15 cellular contexts compared by ENCODE assay signal in genomic region chr18:38884050-38884449, GRCh38.
"Had no signal": no experiment of that assay in that cellular context is flagged by ENCODE, and none has a peak within 500 bp of the region (broad histone marks: within the 10 kb centered on the region; RNA-seq: fewer than 3 reads in every experiment).

No MANE protein-coding gene starts in this region.

- H3K4me3 ChIP-seq: body of pancreas, lung, tibial artery had no signal

- H3K27me3 Mint-ChIP-seq: activated CD4-positive, alpha-beta T cell treated with anti-CD3 and anti-CD28 coated beads, Interleukin-2, amount 10 ng/mL, durations not matched to agents 24 days and 14 days; activated CD8-positive, alpha-beta T cell treated with anti-CD3 and anti-CD28 coated beads for 36 hours; stimulated activated naive B cell treated with anti-CD40 and anti-IgM and Interleukin-4, amounts not matched to agents 10 μg/mL and 1 μg/mL and 100 μg/mL, for 72 hours had no signal

- H3K4me1 ChIP-seq: body of pancreas, tibial artery had no signal

- DNase-seq: activated CD4-positive, alpha-beta T cell treated with anti-CD3 and anti-CD28 coated beads, Interleukin-2, amount 10 ng/mL, durations not matched to agents 24 days and 14 days; activated CD8-positive, alpha-beta T cell treated with anti-CD3 and anti-CD28 coated beads for 36 hours; activated naive CD4-positive, alpha-beta T cell treated with Interleukin-2 at 50 U/mL for 16 hours; activated T-cell treated with anti-CD3 and anti-CD28 coated beads, Interleukin-2, amount 50 U/mL, for 1 hour; body of pancreas; foreskin melanocyte; left cardiac atrium; midbrain; nucleus accumbens; posterior cingulate gyrus; stimulated activated naive B cell treated with anti-CD40 and anti-IgM and Interleukin-4, amounts not matched to agents 10 μg/mL and 1 μg/mL and 100 μg/mL, for 72 hours; tibial artery had no signal

- H3K27ac ChIP-seq: body of pancreas, tibial artery had no signal

- H3K9me3 ChIP-seq: body of pancreas, tibial artery had no signal

- H3K36me3 ChIP-seq: tibial artery had no signal

- H3K36me3 Mint-ChIP-seq: stimulated activated naive B cell treated with anti-CD40 and anti-IgM and Interleukin-4, amounts not matched to agents 10 μg/mL and 1 μg/mL and 100 μg/mL, for 72 hours had no signal

- ATAC-seq: activated CD8-positive, alpha-beta T cell treated with anti-CD3 and anti-CD28 coated beads for 36 hours; activated T-helper 17 cell treated with anti-CD3 and anti-CD28 coated beads, Interleukin-2, amount 50 U/mL, for 72 hours; body of pancreas; left cardiac atrium; stimulated activated naive B cell treated with anti-CD40 and anti-IgM and Interleukin-4, amounts not matched to agents 10 μg/mL and 1 μg/mL and 100 μg/mL, for 72 hours had no signal

- H3K27ac Mint-ChIP-seq: activated CD4-positive, alpha-beta T cell treated with anti-CD3 and anti-CD28 coated beads, Interleukin-2, amount 10 ng/mL, durations not matched to agents 24 days and 14 days; activated CD8-positive, alpha-beta T cell treated with anti-CD3 and anti-CD28 coated beads for 36 hours; activated T-helper 17 cell treated with anti-CD3 and anti-CD28 coated beads, Interleukin-2, amount 50 U/mL, for 72 hours; nephron; stimulated activated naive B cell treated with anti-CD40 and anti-IgM and Interleukin-4, amounts not matched to agents 10 μg/mL and 1 μg/mL and 100 μg/mL, for 72 hours had no signal

- H3K9me3 Mint-ChIP-seq: activated CD4-positive, alpha-beta T cell treated with anti-CD3 and anti-CD28 coated beads, Interleukin-2, amount 10 ng/mL, durations not matched to agents 24 days and 14 days; activated CD8-positive, alpha-beta T cell treated with anti-CD3 and anti-CD28 coated beads for 36 hours; nephron had no signal

- H3K4me1 Mint-ChIP-seq: activated CD4-positive, alpha-beta T cell treated with anti-CD3 and anti-CD28 coated beads, Interleukin-2, amount 10 ng/mL, durations not matched to agents 24 days and 14 days; activated T-helper 17 cell treated with anti-CD3 and anti-CD28 coated beads, Interleukin-2, amount 50 U/mL, for 72 hours; stimulated activated naive B cell treated with anti-CD40 and anti-IgM and Interleukin-4, amounts not matched to agents 10 μg/mL and 1 μg/mL and 100 μg/mL, for 72 hours had no signal

- H3K27me3 ChIP-seq: body of pancreas, tibial artery had no signal

- H3K4me3 Mint-ChIP-seq: activated CD4-positive, alpha-beta T cell treated with anti-CD3 and anti-CD28 coated beads, Interleukin-2, amount 10 ng/mL, durations not matched to agents 24 days and 14 days; activated CD8-positive, alpha-beta T cell treated with anti-CD3 and anti-CD28 coated beads for 36 hours; activated T-helper 17 cell treated with anti-CD3 and anti-CD28 coated beads, Interleukin-2, amount 50 U/mL, for 72 hours; nephron; stimulated activated naive B cell treated with anti-CD40 and anti-IgM and Interleukin-4, amounts not matched to agents 10 μg/mL and 1 μg/mL and 100 μg/mL, for 72 hours had no signal
